8 cellular contexts compared by ENCODE assay signal in genomic region chr13:80341771-80342271, GRCh38. TPM values are rescaled to one million over a fixed set of nuclear protein-coding genes. Genes with fewer than 3 reads are reported as not detected.
DNase-seq lines count a peak whose midpoint lies in the region; ATAC-seq and TF ChIP-seq lines count a peak whose summit lies in the region.

No MANE protein-coding gene starts in this region.

- peak overlapping the region; percentile 64 for H3K4me3 ChIP-seq in ovary

- no peak for TF ChIP-seq CTCF in activated CD8-positive, alpha-beta T cell treated with anti-CD3 and anti-CD28 coated beads for 36 hours (IDR thresholded peaks at IDR 0.05)
- TF ChIP-seq CTCF in ovary (IDR thresholded peaks at IDR 0.05), result no peak

- no peak for TF ChIP-seq EP300 in ovary (IDR thresholded peaks at IDR 0.05)

- peak overlapping the region; percentile 72 to 85 for H3K27ac ChIP-seq in ovary

- H3K36me3 ChIP-seq in ovary, result no peaks in the 10 kb centered on the region

- H3K9me3 ChIP-seq in ovary, result no peaks in the 10 kb centered on the region

- no peak for ATAC-seq in activated CD8-positive, alpha-beta T cell treated with anti-CD3 and anti-CD28 coated beads for 36 hours
- ATAC-seq in Right ventricle myocardium superior (ENCODE audit: poor library complexity) (peak; percentile 23), GM19328 (IDR thresholded peaks at IDR 0.05; ENCODE audit: unreplicated experiment) (no peak)

- in situ Hi-C loops in Caki2 (cut with HindIII; ENCODE audit: low pct_unique_long_range_greater_than_20kb, low sequenced_read_pairs), result no loop called here

- H3K4me1 Mint-ChIP-seq in activated CD8-positive, alpha-beta T cell treated with anti-CD3 and anti-CD28 coated beads for 36 hours (ENCODE audit: low read depth), result peaks cover 21% of the 10 kb centered on the region

- H3K4me3 Mint-ChIP-seq in activated CD8-positive, alpha-beta T cell treated with anti-CD3 and anti-CD28 coated beads for 36 hours, result peak overlapping the region; percentile 66

- no peaks in the 10 kb centered on the region for H3K27me3 ChIP-seq in ovary

- CTCF ChIA-PET in activated CD8-positive, alpha-beta T cell treated with anti-CD3 and anti-CD28 coated beads for 36 hours (lab: Charles Lee), result interaction anchor here (0.7 to 2.3 kb wide), 11 partner anchors 7 to 369 kb away, joined by 3 to 14 read pairs (median 5); no protein-coding TSS in a partner anchor

- POLR2A ChIA-PET in activated CD8-positive, alpha-beta T cell treated with anti-CD3 and anti-CD28 coated beads for 36 hours (lab: Charles Lee), result no interaction called here

- no peaks in the 10 kb centered on the region for H3K9me3 Mint-ChIP-seq in activated CD8-positive, alpha-beta T cell treated with anti-CD3 and anti-CD28 coated beads for 36 hours

- 0% methylated on average over 15 to 16 of the region's 16 CpGs for whole genome bisulfite sequencing in ovary, 3 donors

- no peak for TF ChIP-seq POLR2A in ovary (IDR thresholded peaks at IDR 0.05)

- H3K4me1 ChIP-seq in ovary (ENCODE audit: insufficient read depth), result peaks cover 3% of the 10 kb centered on the region

- no peaks in the 10 kb centered on the region for H3K36me3 Mint-ChIP-seq in activated CD8-positive, alpha-beta T cell treated with anti-CD3 and anti-CD28 coated beads for 36 hours (ENCODE audit: low read depth)

- peak; percentile 16 for DNase-seq in Caki2 (ENCODE audit: low read depth)
- peak; percentile 63 for DNase-seq in LHCN-M2 (ENCODE audit: low read depth)
- DNase-seq in activated CD8-positive, alpha-beta T cell treated with anti-CD3 and anti-CD28 coated beads for 36 hours, result peak; percentile 18
- DNase-seq in Right ventricle myocardium superior, result peak; percentile 72
- DNase-seq in ovary, result peak; percentile 25 to 57 (median 47)
- DNase-seq in activated naive CD4-positive, alpha-beta T cell treated with Interleukin-2 at 50 U/mL for 16 hours, result no peak
- no peak for DNase-seq in cortex of kidney (lab: John Stamatoyannopoulos, UW)

- intact Hi-C loops in activated CD8-positive, alpha-beta T cell treated with anti-CD3 and anti-CD28 coated beads for 36 hours (cut with micrococcal nuclease), result no loop called here
- intact Hi-C loops in Right ventricle myocardium superior (cut with DNase I), result loop anchor here (2.0 to 5.0 kb wide), 2 partner anchors 201 to 565 kb away; no protein-coding TSS in a partner anchor
- intact Hi-C loops in ovary (cut with DNase I), result loop anchor here in 2 of 4 donors (5.0 to 10.0 kb wide), 2 partner anchors 210 to 667 kb away; no protein-coding TSS in a partner anchor

- no peak overlapping the region for H3K27ac Mint-ChIP-seq in activated CD8-positive, alpha-beta T cell treated with anti-CD3 and anti-CD28 coated beads for 36 hours

- H3K27me3 Mint-ChIP-seq in activated CD8-positive, alpha-beta T cell treated with anti-CD3 and anti-CD28 coated beads for 36 hours, result peaks cover 43% of the 10 kb centered on the region

RNA-seq across cellular contexts. Expression of gene SPRY2, which starts 0.9 kb away (rescaled TPM):
- total RNA-seq in Caki2 (2014; rRNA removed; shearing (Covaris generic); ENCODE audit: low replicate concordance), result 1.2 and 9.2 TPM in 2 replicates
- total RNA-seq in LHCN-M2 (2014; rRNA removed) (34.6 and 43.9 TPM in 2 replicates), Right ventricle myocardium superior (35.8 TPM), ovary (10 to 100 TPM; 11.5 to 23.6 (median 16.5) TPM)
- polyA plus RNA-seq in LHCN-M2 (2012), result 11.1 TPM
- total RNA-seq in activated CD8-positive, alpha-beta T cell treated with anti-CD3 and anti-CD28 coated beads for 36 hours, result 1 to 10 TPM in 1 of 2 experiments, under 1 TPM in 1; 0.90 to 1.3 TPM
- 10 to 100 TPM; 13.6 to 28.5 TPM for polyA plus RNA-seq in ovary

Comparison
In these comparisons a context has a peak if more than half of its experiments do, and no peak if none do; other contexts are left out.
1. DNase-seq: peak in Caki2 (single experiment), LHCN-M2 (single experiment), activated CD8-positive, alpha-beta T cell treated with anti-CD3 and anti-CD28 coated beads for 36 hours (single experiment), Right ventricle myocardium superior (single experiment) and ovary (5 of 5); none in activated naive CD4-positive, alpha-beta T cell treated with Interleukin-2 at 50 U/mL for 16 hours (single experiment) and cortex of kidney (single experiment).